1 cellular context compared by ENCODE assay signal in the genomic region with DNA sequence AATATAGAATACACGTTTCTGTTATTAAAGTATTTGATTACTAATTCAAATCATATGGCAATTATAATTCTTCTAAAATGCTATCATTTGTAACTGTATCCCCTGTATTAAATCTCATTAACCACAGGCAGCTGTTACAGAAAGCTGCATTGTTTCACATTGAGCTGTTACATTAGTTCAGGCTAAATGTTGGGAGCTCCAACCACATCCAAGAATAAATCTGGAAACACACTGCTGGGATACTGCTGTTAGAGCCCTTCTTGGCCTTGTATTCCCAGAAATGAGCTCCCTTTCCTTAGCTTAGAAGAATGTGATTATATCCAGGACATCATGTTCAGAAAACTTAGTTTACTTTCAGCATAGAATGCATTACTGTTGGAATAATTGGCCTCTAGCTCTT.
TF ChIP-seq lines count a peak whose summit lies in the region.

No MANE protein-coding gene starts in this region.

TF ChIP-seq in IMR-90, 13 proteins besides CTCF, POLR2A, EP300 and RAD21 (continued from another document):
- TF ChIP-seq, protein P1, sequence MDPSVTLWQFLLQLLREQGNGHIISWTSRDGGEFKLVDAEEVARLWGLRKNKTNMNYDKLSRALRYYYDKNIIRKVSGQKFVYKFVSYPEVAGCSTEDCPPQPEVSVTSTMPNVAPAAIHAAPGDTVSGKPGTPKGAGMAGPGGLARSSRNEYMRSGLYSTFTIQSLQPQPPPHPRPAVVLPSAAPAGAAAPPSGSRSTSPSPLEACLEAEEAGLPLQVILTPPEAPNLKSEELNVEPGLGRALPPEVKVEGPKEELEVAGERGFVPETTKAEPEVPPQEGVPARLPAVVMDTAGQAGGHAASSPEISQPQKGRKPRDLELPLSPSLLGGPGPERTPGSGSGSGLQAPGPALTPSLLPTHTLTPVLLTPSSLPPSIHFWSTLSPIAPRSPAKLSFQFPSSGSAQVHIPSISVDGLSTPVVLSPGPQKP (IDR thresholded peaks at IDR 0.05; ENCODE audit: borderline replicate concordance, low read depth, low read length): no peak
- TF ChIP-seq NFE2L2 (IDR thresholded peaks at IDR 0.05; ENCODE audit: low read depth, low read length) (no peak), MXI1 (IDR thresholded peaks at IDR 0.05; ENCODE audit: borderline replicate concordance, low read depth, low read length) (no peak), FOS (IDR thresholded peaks at IDR 0.05; ENCODE audit: low read depth, low read length) (no peak), CHD1 (IDR thresholded peaks at IDR 0.05; ENCODE audit: low read depth, low read length) (no peak), CEBPB (IDR thresholded peaks at IDR 0.05; ENCODE audit: low read depth, low read length) (no peak)
- TF ChIP-seq, protein P2, sequence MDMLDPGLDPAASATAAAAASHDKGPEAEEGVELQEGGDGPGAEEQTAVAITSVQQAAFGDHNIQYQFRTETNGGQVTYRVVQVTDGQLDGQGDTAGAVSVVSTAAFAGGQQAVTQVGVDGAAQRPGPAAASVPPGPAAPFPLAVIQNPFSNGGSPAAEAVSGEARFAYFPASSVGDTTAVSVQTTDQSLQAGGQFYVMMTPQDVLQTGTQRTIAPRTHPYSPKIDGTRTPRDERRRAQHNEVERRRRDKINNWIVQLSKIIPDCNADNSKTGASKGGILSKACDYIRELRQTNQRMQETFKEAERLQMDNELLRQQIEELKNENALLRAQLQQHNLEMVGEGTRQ (IDR thresholded peaks at IDR 0.05; ENCODE audit: low read depth, low read length): no peak
